17 cellular contexts compared by ENCODE assay signal in genomic region chrX:105823092-105823454, GRCh38. TPM values are rescaled to one million over a fixed set of nuclear protein-coding genes. Genes with fewer than 3 reads are reported as not detected.
A peak's percentile ranks its signal among the peaks of the same experiment; 100 is the strongest.
DNase-seq lines count a peak whose midpoint lies in the region; ATAC-seq and TF ChIP-seq lines count a peak whose summit lies in the region.
"Had no signal": no experiment of that assay in that cellular context is flagged by ENCODE, and none has a peak within 500 bp of the region (broad histone marks: within the 10 kb centered on the region; RNA-seq: fewer than 3 reads in every experiment).

No MANE protein-coding gene starts in this region.

- DNase-seq in GM23338 (ENCODE audit: low spot score), result no peak
- peak in 1 of 2 donors; percentile 3 for DNase-seq in cardiac fibroblast (ENCODE audit: low read depth in 2 of 2)
- DNase-seq in germinal center (ENCODE audit: low spot score), result no peak
- DNase-seq in activated CD4-positive, alpha-beta T cell treated with anti-CD3 and anti-CD28 coated beads, Interleukin-2, amount 10 ng/mL, durations not matched to agents 24 days and 14 days, result no peak
- DNase-seq: activated naive CD4-positive, alpha-beta T cell treated with anti-CD3 and anti-CD28 coated beads, Interleukin-2, amount 10 ng/mL, durations not matched to agents 7 days and 5 days; GDM1; hippocampal formation; MG63; RPMI8226 had no signal

- peak overlapping the region; percentile 91 for H2AFZ ChIP-seq in GM23338

- no peak overlapping the region for H3K27ac Mint-ChIP-seq in GM23338
- no peak overlapping the region for H3K27ac Mint-ChIP-seq in activated CD4-positive, alpha-beta T cell treated with anti-CD3 and anti-CD28 coated beads, Interleukin-2, amount 10 ng/mL, durations not matched to agents 24 days and 14 days
- H3K27ac Mint-ChIP-seq: activated naive CD4-positive, alpha-beta T cell treated with anti-CD3 and anti-CD28 coated beads, Interleukin-2, amount 10 ng/mL, durations not matched to agents 7 days and 5 days had no signal

- H3K4me3 ChIP-seq in GM23338 (peak overlapping the region; percentile 65), cardiac fibroblast (replicated peaks in 1 of 2; ENCODE audit: low read depth in 2 of 2, low read length in 2 of 2) (peak overlapping the region; percentile 43 to 46), iPS-20b (ENCODE audit: low read length) (peak overlapping the region; percentile 67), rectal smooth muscle tissue (ENCODE audit: low read length) (peak overlapping the region; percentile 47)
- H3K4me3 ChIP-seq: BLaER1 treated with 17β-estradiol and CSF1 and Interleukin-3, amounts not matched to agents 10 nM and 100 nM; MG63 had no signal

- peaks cover 24% of the 10 kb centered on the region for H3K27me3 ChIP-seq in GM23338 (ENCODE audit: insufficient read depth)
- H3K27me3 ChIP-seq in iPS-20b (ENCODE audit: insufficient read depth, low read length), result peaks cover 51% of the 10 kb centered on the region
- H3K27me3 ChIP-seq in rectal smooth muscle tissue (ENCODE audit: control insufficient read depth, insufficient read depth, low read length), result peaks cover 11% of the 10 kb centered on the region

- peak overlapping the region; percentile 72 for H3K4me2 ChIP-seq in GM23338
- H3K4me2 ChIP-seq: BLaER1 treated with 17β-estradiol and CSF1 and Interleukin-3, amounts not matched to agents 10 nM and 100 nM had no signal

- no peaks in the 10 kb centered on the region for H3K79me2 ChIP-seq in GM23338 (replicated peaks; ENCODE audit: insufficient read depth)

- ATAC-seq in GM23338 (no peak; the same call in 1 of the 3 replicates), HG03135 (IDR thresholded peaks at IDR 0.05; ENCODE audit: unreplicated experiment) (no peak), HG03432 (IDR thresholded peaks at IDR 0.05; ENCODE audit: unreplicated experiment) (no peak)

- H3K27me3 Mint-ChIP-seq in GM23338 (ENCODE audit: insufficient read depth, low read depth, poor library complexity), result peaks cover 12% of the 10 kb centered on the region
- peaks cover 15% of the 10 kb centered on the region for H3K27me3 Mint-ChIP-seq in activated CD4-positive, alpha-beta T cell treated with anti-CD3 and anti-CD28 coated beads, Interleukin-2, amount 10 ng/mL, durations not matched to agents 24 days and 14 days

- H3K9me3 Mint-ChIP-seq in GM23338, result no peaks in the 10 kb centered on the region; the same call in 2 of the 3 replicates
- no peaks in the 10 kb centered on the region for H3K9me3 Mint-ChIP-seq in activated CD4-positive, alpha-beta T cell treated with anti-CD3 and anti-CD28 coated beads, Interleukin-2, amount 10 ng/mL, durations not matched to agents 24 days and 14 days
- H3K9me3 Mint-ChIP-seq: activated naive CD4-positive, alpha-beta T cell treated with anti-CD3 and anti-CD28 coated beads, Interleukin-2, amount 10 ng/mL, durations not matched to agents 7 days and 5 days had no signal

- H3F3A ChIP-seq in GM23338 (replicated peaks; ENCODE audit: low read depth), result no peaks in the 10 kb centered on the region

- peak overlapping the region; percentile 73 for H3K4me3 Mint-ChIP-seq in GM23338
- no peak overlapping the region for H3K4me3 Mint-ChIP-seq in activated CD4-positive, alpha-beta T cell treated with anti-CD3 and anti-CD28 coated beads, Interleukin-2, amount 10 ng/mL, durations not matched to agents 24 days and 14 days
- H3K4me3 Mint-ChIP-seq: activated naive CD4-positive, alpha-beta T cell treated with anti-CD3 and anti-CD28 coated beads, Interleukin-2, amount 10 ng/mL, durations not matched to agents 7 days and 5 days had no signal

- no peak overlapping the region for H3K27ac ChIP-seq in GM23338 (ENCODE audit: low read depth)
- H3K27ac ChIP-seq in iPS-20b (ENCODE audit: low read length), result no peak overlapping the region
- no peak overlapping the region for H3K27ac ChIP-seq in rectal smooth muscle tissue (ENCODE audit: low read depth, low read length)
- H3K27ac ChIP-seq: BLaER1 treated with 17β-estradiol and CSF1 and Interleukin-3, amounts not matched to agents 10 nM and 100 nM; HL-60 had no signal

- no peaks in the 10 kb centered on the region for H3K9me3 ChIP-seq in iPS-20b (ENCODE audit: insufficient read depth, low read depth, low read length)
- H3K9me3 ChIP-seq: MG63 had no signal

- intact Hi-C loops in activated CD4-positive, alpha-beta T cell treated with anti-CD3 and anti-CD28 coated beads, Interleukin-2, amount 10 ng/mL, durations not matched to agents 24 days and 14 days (cut with micrococcal nuclease), result no loop called here

- H3K9me2 ChIP-seq in GM23338 (ENCODE audit: insufficient read depth), result 0 out of 2 replicates have a peak, but pooled peaks cover 3% of the 10 kb centered on the region

- no peaks in the 10 kb centered on the region for H3K36me3 Mint-ChIP-seq in GM23338 (ENCODE audit: low read depth)
- no peaks in the 10 kb centered on the region for H3K36me3 Mint-ChIP-seq in activated CD4-positive, alpha-beta T cell treated with anti-CD3 and anti-CD28 coated beads, Interleukin-2, amount 10 ng/mL, durations not matched to agents 24 days and 14 days (ENCODE audit: low read depth)
- H3K36me3 Mint-ChIP-seq: activated naive CD4-positive, alpha-beta T cell treated with anti-CD3 and anti-CD28 coated beads, Interleukin-2, amount 10 ng/mL, durations not matched to agents 7 days and 5 days had no signal

- peaks cover 10% of the 10 kb centered on the region for H3K4me1 ChIP-seq in GM23338 (ENCODE audit: insufficient read depth)
- no peaks in the 10 kb centered on the region; the same call in 1 of the 2 replicates for H3K4me1 ChIP-seq in iPS-20b (ENCODE audit: insufficient read depth, low read length)
- no peaks in the 10 kb centered on the region for H3K4me1 ChIP-seq in rectal smooth muscle tissue (ENCODE audit: control insufficient read depth, insufficient read depth, low read length)
- H3K4me1 ChIP-seq: BLaER1 treated with 17β-estradiol and CSF1 and Interleukin-3, amounts not matched to agents 10 nM and 100 nM had no signal

- TF ChIP-seq CTCF in GM23338 (conservative IDR thresholded peaks at IDR 0.05; ENCODE audit: low read depth in 2 of 2), result no peak
- TF ChIP-seq CTCF in cardiac fibroblast (IDR thresholded peaks at IDR 0.05; ENCODE audit: low read depth, low read length), result no peak

- H3K36me3 ChIP-seq in GM23338 (ENCODE audit: insufficient read depth) (no peaks in the 10 kb centered on the region), iPS-20b (ENCODE audit: insufficient read depth, low read depth, low read length) (no peaks in the 10 kb centered on the region), rectal smooth muscle tissue (ENCODE audit: control insufficient read depth, insufficient read depth, low read length) (no peaks in the 10 kb centered on the region)
- H3K36me3 ChIP-seq: BLaER1 treated with 17β-estradiol and CSF1 and Interleukin-3, amounts not matched to agents 10 nM and 100 nM; MG63 had no signal

- H3K9ac ChIP-seq in iPS-20b (ENCODE audit: low read depth, low read length) (no peak overlapping the region), rectal smooth muscle tissue (ENCODE audit: low read length) (no peak overlapping the region)
- H3K9ac ChIP-seq: BLaER1 treated with 17β-estradiol and CSF1 and Interleukin-3, amounts not matched to agents 10 nM and 100 nM had no signal

- no peaks in the 10 kb centered on the region for H4K20me1 ChIP-seq in GM23338 (replicated peaks; ENCODE audit: insufficient read depth)

- peaks cover 6% of the 10 kb centered on the region; the same call in 2 of the 3 replicates for H3K4me1 Mint-ChIP-seq in GM23338
- no peaks in the 10 kb centered on the region for H3K4me1 Mint-ChIP-seq in activated CD4-positive, alpha-beta T cell treated with anti-CD3 and anti-CD28 coated beads, Interleukin-2, amount 10 ng/mL, durations not matched to agents 24 days and 14 days
- H3K4me1 Mint-ChIP-seq: activated naive CD4-positive, alpha-beta T cell treated with anti-CD3 and anti-CD28 coated beads, Interleukin-2, amount 10 ng/mL, durations not matched to agents 7 days and 5 days had no signal

TF ChIP-seq in GM23338, 12 proteins besides CTCF, POLR2A, EP300 and RAD21 (continues in another document):
- TF ChIP-seq POLR2AphosphoS5 (IDR thresholded peaks at IDR 0.05; ENCODE audit: low read depth) (no peak), EZH2phosphoT487 (IDR thresholded peaks at IDR 0.05; ENCODE audit: unreplicated experiment) (no peak)

RNA-seq across cellular contexts. Expression of gene NRK, which starts 0.7 kb away (rescaled TPM):
- 15.0 and 16.2 TPM in 2 replicates for total RNA-seq in GM23338 (2014; rRNA removed; shearing (Covaris generic))
- 5.2 and 6.4 TPM in 2 replicates for polyA plus RNA-seq in GM23338 (2016; fragmentation: Nextera tagmentation; extraction: Ambion mirVana)
- total RNA-seq in activated CD4-positive, alpha-beta T cell treated with anti-CD3 and anti-CD28 coated beads, Interleukin-2, amount 10 ng/mL, durations not matched to agents 24 days and 14 days, result not detected in 2 replicates
- total RNA-seq: activated CD8-positive, alpha-beta memory T cell treated with anti-CD3 and anti-CD28 coated beads for 36 hours; myocyte had no signal

Comparison
In these comparisons a context has a peak if more than half of its experiments do, and no peak if none do; other contexts are left out.
1. RNA of gene NRK, which starts 0.7 kb away (total RNA-seq): 15.0 to 16.2 TPM in GM23338; not detected in activated CD4-positive, alpha-beta T cell treated with anti-CD3 and anti-CD28 coated beads, Interleukin-2, amount 10 ng/mL, durations not matched to agents 24 days and 14 days; every median in the first group is over 10 times any median in the second.
2. Peak in every context shown above with its lines, with median percentiles within 50 percentile points of each other: H3K4me3 ChIP-seq.